ENCODE assay signal across 17 cellular contexts in genomic region chr9:95000821-95001220, GRCh38.
DNase-seq lines count a peak whose midpoint lies in the region; FAIRE-seq and TF ChIP-seq lines count a peak whose summit lies in the region.
"Had no signal": no experiment of that assay in that cellular context is flagged by ENCODE, and none has a peak within 500 bp of the region (broad histone marks: within the 10 kb centered on the region; RNA-seq: fewer than 3 reads in every experiment).

No MANE protein-coding gene starts in this region.

- H3K79me2 ChIP-seq in astrocyte (ENCODE audit: insufficient read depth, low read length), result peaks cover 23% of the 10 kb centered on the region
- H3K79me2 ChIP-seq in osteoblast (ENCODE audit: insufficient read depth, low read length), result peaks cover 19% of the 10 kb centered on the region

- H3K4me1 ChIP-seq in astrocyte (ENCODE audit: insufficient read depth, low read length) (peaks cover 16% of the 10 kb centered on the region), osteoblast (ENCODE audit: insufficient read depth, low read length) (peaks cover 9% of the 10 kb centered on the region), thyroid gland (peaks cover 19 to 39% of the 10 kb centered on the region in 2 donors)

- no peak for FAIRE-seq in astrocyte (lab: Jason Lieb, UNC)
- FAIRE-seq: GM12892 had no signal

- H3K9me3 Mint-ChIP-seq in astrocyte (ENCODE audit: unreplicated experiment), result no peaks in the 10 kb centered on the region
- no peaks in the 10 kb centered on the region for H3K9me3 Mint-ChIP-seq in immature natural killer cell
- H3K9me3 Mint-ChIP-seq: neural progenitor cell had no signal

- H3K9me3 ChIP-seq in astrocyte (ENCODE audit: insufficient read depth, low read depth, low read length), result no peaks in the 10 kb centered on the region
- no peaks in the 10 kb centered on the region for H3K9me3 ChIP-seq in osteoblast (ENCODE audit: low read depth, low read length)
- no peaks in the 10 kb centered on the region for H3K9me3 ChIP-seq in thyroid gland
- H3K9me3 ChIP-seq: MG63 had no signal

- H3K27ac Mint-ChIP-seq in astrocyte (ENCODE audit: unreplicated experiment) (peak overlapping the region; percentile 34), immature natural killer cell (peak overlapping the region in 1 of 6 donors; percentile 35)
- H3K27ac Mint-ChIP-seq: neural progenitor cell had no signal

- peaks cover 17% of the 10 kb centered on the region for H3K4me1 Mint-ChIP-seq in astrocyte (ENCODE audit: low read depth, unreplicated experiment)
- H3K4me1 Mint-ChIP-seq in immature natural killer cell, result peaks cover 10 to 13% of the 10 kb centered on the region in 2 donors

- H3K4me2 ChIP-seq in astrocyte (ENCODE audit: low read length) (no peak overlapping the region), osteoblast (ENCODE audit: insufficient read depth, low read length) (peak overlapping the region; percentile 47)
- H3K4me2 ChIP-seq: neural progenitor cell had no signal

- no peak overlapping the region for H3K4me3 ChIP-seq in astrocyte (ENCODE audit: insufficient read depth, low read depth, low read length)
- peak overlapping the region; percentile 26 for H3K4me3 ChIP-seq in osteoblast (ENCODE audit: insufficient read depth, low read length)
- H3K4me3 ChIP-seq in thyroid gland (replicated peaks in 1 of 3), result no peak overlapping the region
- H3K4me3 ChIP-seq: MG63, neural progenitor cell had no signal

- H3K27me3 ChIP-seq in astrocyte (ENCODE audit: insufficient read depth, low read length), result no peaks in the 10 kb centered on the region
- H3K27me3 ChIP-seq in osteoblast (ENCODE audit: insufficient read depth, low read length), result no peaks in the 10 kb centered on the region
- no peaks in the 10 kb centered on the region for H3K27me3 ChIP-seq in thyroid gland
- H3K27me3 ChIP-seq: MG63 had no signal

- H4K20me1 ChIP-seq in astrocyte (ENCODE audit: insufficient read depth, low read length) (no peaks in the 10 kb centered on the region), osteoblast (ENCODE audit: insufficient read depth, low read length) (no peaks in the 10 kb centered on the region)

- DNase-seq in astrocyte (ENCODE audit: low read depth), result no peak
- DNase-seq in fibroblast of gingiva (ENCODE audit: low read depth), result peak; percentile 12
- no peak for DNase-seq in osteoblast (ENCODE audit: insufficient read length, low spot score, missing footprints)
- no peak for DNase-seq in thyroid gland
- DNase-seq in cortex of kidney (lab: John Stamatoyannopoulos, UW), result no peak
- DNase-seq in stimulated activated CD4-positive, alpha-beta T cell treated with anti-CD3 and anti-CD28 coated beads, Interleukin-2, amount 100 ng/mL, for 48 hours, result no peak
- DNase-seq in immature natural killer cell, result no peak
- no peak for DNase-seq in activated CD4-positive, CD25-positive, alpha-beta regulatory T cell treated with anti-CD3 and anti-CD28 coated beads, Interleukin-2, amount 50 U/mL, for 72 hours
- DNase-seq: activated CD4-positive, alpha-beta T cell treated with anti-CD3 and anti-CD28 coated beads, Interleukin-2, amount 50 U/mL, for 1 hour; activated T-cell treated with anti-CD3 and anti-CD28 coated beads, Interleukin-2, amount 50 U/mL, for 48 hours; C1 segment of cervical spinal cord; EL; kidney glomerular epithelial cell; MG63; NCI-H2029 had no signal

- H3K27me3 Mint-ChIP-seq in astrocyte (ENCODE audit: low read depth, unreplicated experiment) (no peaks in the 10 kb centered on the region), immature natural killer cell (ENCODE audit: low read depth in 3 of 3) (peaks cover 7 to 12% (median 10%) of the 10 kb centered on the region in 3 donors)

- no peak overlapping the region for H3K4me3 Mint-ChIP-seq in astrocyte (ENCODE audit: unreplicated experiment)
- H3K4me3 Mint-ChIP-seq in immature natural killer cell, result no peak overlapping the region
- H3K4me3 Mint-ChIP-seq: neural progenitor cell had no signal

- TF ChIP-seq POLR2A in thyroid gland (IDR thresholded peaks at IDR 0.05), result peak in 1 of 2 donors; percentile 36

- H3K9ac ChIP-seq in astrocyte (ENCODE audit: low read length), result no peak overlapping the region
- H3K9ac ChIP-seq: neural progenitor cell had no signal

- H2AFZ ChIP-seq in astrocyte (ENCODE audit: low read depth, low read length) (no peak overlapping the region), osteoblast (ENCODE audit: low read length) (no peak overlapping the region)
- H2AFZ ChIP-seq: neural progenitor cell had no signal

- TF ChIP-seq CTCF in astrocyte (IDR thresholded peaks at IDR 0.05; ENCODE audit: insufficient read depth, low read depth, low read length) (no peak), osteoblast (IDR thresholded peaks at IDR 0.05; ENCODE audit: extremely low read depth, low read depth, low read length) (no peak), thyroid gland (IDR thresholded peaks at IDR 0.05) (no peak)

- no peaks in the 10 kb centered on the region for H3K36me3 ChIP-seq in astrocyte (ENCODE audit: insufficient read depth, low read length)
- H3K36me3 ChIP-seq in osteoblast (ENCODE audit: insufficient read depth, low read length), result peaks cover 6% of the 10 kb centered on the region
- no peaks in the 10 kb centered on the region for H3K36me3 ChIP-seq in thyroid gland
- H3K36me3 ChIP-seq: neural progenitor cell had no signal

- no peak overlapping the region for H3K27ac ChIP-seq in astrocyte (ENCODE audit: low read depth, low read length)
- peak overlapping the region; percentile 25 for H3K27ac ChIP-seq in osteoblast (ENCODE audit: low read depth, low read length)
- peak overlapping the region; percentile 2 to 100 (median 100) for H3K27ac ChIP-seq in thyroid gland
- H3K27ac ChIP-seq: neural progenitor cell had no signal

- peaks cover 8% of the 10 kb centered on the region for H3K36me3 Mint-ChIP-seq in astrocyte (ENCODE audit: low read depth, unreplicated experiment)
- H3K36me3 Mint-ChIP-seq in immature natural killer cell, result peaks cover 0 to 7% (median 3%) of the 10 kb centered on the region in 3 donors
- H3K36me3 Mint-ChIP-seq: neural progenitor cell had no signal

- intact Hi-C loops in thyroid gland (cut with DNase I), result no loop called here

- 74 to 82% methylated on average over 6 of the region's 6 CpGs for WGBS in thyroid gland, 2 donors
